8 cellular contexts compared by ENCODE assay signal in genomic region chr17:82064433-82065192, GRCh38. TPM values are rescaled to one million over a fixed set of nuclear protein-coding genes. Genes with fewer than 3 reads are reported as not detected.
DNase-seq lines count a peak whose midpoint lies in the region; ATAC-seq and FAIRE-seq lines count a peak whose summit lies in the region.

No MANE protein-coding gene starts in this region.

- no peaks in the 10 kb centered on the region for H3K27me3 ChIP-seq in mucosa of stomach (ENCODE audit: control insufficient read depth, insufficient read depth, low read length)

- ATAC-seq in central memory CD8-positive, alpha-beta T cell (replicated peaks; ENCODE audit: extremely low read depth, poor library complexity, severe bottlenecking): no peak
- no peak for ATAC-seq in GM18498 (IDR thresholded peaks at IDR 0.05; ENCODE audit: unreplicated experiment)

- peak overlapping the region; percentile 77 for H3K4me3 Mint-ChIP-seq in central memory CD8-positive, alpha-beta T cell

- no peak for FAIRE-seq in GM19239 (lab: Jason Lieb, UNC)

- DNase-seq in COR-L47 (lab: John Stamatoyannopoulos, UW) (peak; percentile 33), NCI-H146 treated with DMSO at 0.1 percent for 48 hours (lab: John Stamatoyannopoulos, UW; ENCODE audit: unreplicated experiment) (peak; percentile 21), NCI-H187 treated with DMSO at 0.1 percent for 48 hours (lab: John Stamatoyannopoulos, UW) (no peak), GM19239 (ENCODE audit: insufficient read length, low spot score) (no peak), H4 (ENCODE audit: low spot score) (no peak)
- DNase-seq in central memory CD8-positive, alpha-beta T cell (ENCODE audit: low spot score in 2 of 2): no peak

- no peaks in the 10 kb centered on the region for H3K9me3 ChIP-seq in mucosa of stomach (ENCODE audit: control insufficient read depth, low read length)

- H3K27ac Mint-ChIP-seq in central memory CD8-positive, alpha-beta T cell (ENCODE audit: low read depth): peak overlapping the region; percentile 38

- no peaks in the 10 kb centered on the region for H3K9me3 Mint-ChIP-seq in central memory CD8-positive, alpha-beta T cell

- H3K9ac ChIP-seq in mucosa of stomach (ENCODE audit: low read length): peak overlapping the region; percentile 79

- H3K4me1 Mint-ChIP-seq in central memory CD8-positive, alpha-beta T cell: peaks cover 7% of the 10 kb centered on the region

- H3K36me3 ChIP-seq in mucosa of stomach (ENCODE audit: control insufficient read depth, insufficient read depth, low read length): no peaks in the 10 kb centered on the region

- peaks cover 20% of the 10 kb centered on the region for H3K4me1 ChIP-seq in mucosa of stomach (ENCODE audit: control insufficient read depth, insufficient read depth, low read length)

- H3K4me3 ChIP-seq in mucosa of stomach (ENCODE audit: low read length): peak overlapping the region; percentile 74

- peaks cover 10% of the 10 kb centered on the region for H3K36me3 Mint-ChIP-seq in central memory CD8-positive, alpha-beta T cell (ENCODE audit: insufficient read depth)

- H3K27me3 Mint-ChIP-seq in central memory CD8-positive, alpha-beta T cell: no peaks in the 10 kb centered on the region

RNA-seq across cellular contexts. Expression of gene DUS1L, which starts 1.0 kb away (rescaled TPM):
- 44.9 and 64.5 TPM in 2 replicates for total RNA-seq in H4 (2014; rRNA removed; shearing (Covaris generic))

RNA-seq across cellular contexts. Expression of gene GPS1, which starts 12.9 kb away (rescaled TPM):
- total RNA-seq in H4 (2014; rRNA removed; shearing (Covaris generic)): 108 TPM in 2 replicates

RNA-seq across cellular contexts. Expression of gene RFNG, which starts 13.0 kb away (rescaled TPM):
- total RNA-seq in H4 (2014; rRNA removed; shearing (Covaris generic)): 9.1 and 9.9 TPM in 2 replicates

RNA-seq across cellular contexts. Expression of gene DCXR, which starts 27.1 kb away (rescaled TPM):
- total RNA-seq in H4 (2014; rRNA removed; shearing (Covaris generic)): 99.5 and 107 TPM in 2 replicates

RNA-seq across cellular contexts. Expression of gene RAC3, which starts 33.1 kb away (rescaled TPM):
- total RNA-seq in H4 (2014; rRNA removed; shearing (Covaris generic)): 15.1 and 21.6 TPM in 2 replicates

Comparison
In these comparisons a context has a peak if more than half of its experiments do, and no peak if none do; other contexts are left out.
1. DNase-seq: peak in COR-L47 (single experiment) and NCI-H146 treated with DMSO at 0.1 percent for 48 hours (single experiment); none in central memory CD8-positive, alpha-beta T cell (0 of 2), NCI-H187 treated with DMSO at 0.1 percent for 48 hours (single experiment), GM19239 (single experiment) and H4 (single experiment).